ENCODE assay signal across 17 cellular contexts in genomic region chrX:129875669-129876068, GRCh38. TPM values are rescaled to one million over a fixed set of nuclear protein-coding genes. Genes with fewer than 3 reads are reported as not detected.
A peak's percentile ranks its signal among the peaks of the same experiment; 100 is the strongest.
DNase-seq lines count a peak whose midpoint lies in the region; ATAC-seq and TF ChIP-seq lines count a peak whose summit lies in the region.
"Had no signal": no experiment of that assay in that cellular context is flagged by ENCODE, and none has a peak within 500 bp of the region (broad histone marks: within the 10 kb centered on the region; RNA-seq: fewer than 3 reads in every experiment).

No MANE protein-coding gene starts in this region.

- BruUV-seq in MCF 10A (replicated peaks; lab: Mats Ljungman, UMichigan) = no TSS peak
- no TSS peak for BruUV-seq in PC-3 (replicated peaks; lab: Mats Ljungman, UMichigan)

- H3K27me3 ChIP-seq in breast epithelium = peaks cover 0 to 27% of the 10 kb centered on the region in 2 donors
- no peaks in the 10 kb centered on the region for H3K27me3 ChIP-seq in PC-3 (ENCODE audit: low read length)

- CTCF ChIA-PET in MCF 10A (lab: Yijun Ruan, JAX) (no interaction called here), PC-3 (lab: Charles Lee) (no interaction called here)

- POLR2A ChIA-PET in MCF 10A (lab: Yijun Ruan, JAX) (no interaction called here), PC-3 (lab: Charles Lee; ENCODE audit: unreplicated experiment) (no interaction called here)

- DNase-seq in MCF 10A (ENCODE audit: unreplicated experiment) (peak; percentile 11), breast epithelium (ENCODE audit: low spot score in 2 of 2) (no peak), PC-3 (peak; percentile 60), epithelial cell of proximal tubule (ENCODE audit: low read depth) (peak; percentile 13), DMS114 treated with DMSO at 0.1 percent for 48 hours (lab: John Stamatoyannopoulos, UW; ENCODE audit: unreplicated experiment) (no peak), AML-193 (lab: John Stamatoyannopoulos, UW) (no peak)
- no peak for DNase-seq in stimulated activated CD8-positive, alpha-beta memory T cell treated with anti-CD3 and anti-CD28 coated beads, Interleukin-4, amount 100 ng/mL, for 48 hours
- DNase-seq: activated CD8-positive, alpha-beta memory T cell treated with anti-CD3 and anti-CD28 coated beads for 24 hours; effector memory CD8-positive, alpha-beta T cell; H9; naive thymus-derived CD4-positive, alpha-beta T cell; NCI-H748 treated with DMSO at 0.1 percent for 48 hours; small intestine; T-cell had no signal

- no peak overlapping the region for H3K4me3 ChIP-seq in breast epithelium
- no peak overlapping the region for H3K4me3 ChIP-seq in PC-3 (ENCODE audit: low read length)
- no peak overlapping the region for H3K4me3 ChIP-seq in epithelial cell of proximal tubule (ENCODE audit: low read depth, low read length)

- no peaks in the 10 kb centered on the region for H3F3A ChIP-seq in PC-3 (ENCODE audit: low read length, unreplicated experiment)

- H3K4me3 Mint-ChIP-seq in MCF 10A (ENCODE audit: unreplicated experiment) = no peak overlapping the region
- H3K4me3 Mint-ChIP-seq: activated naive CD8-positive, alpha-beta T cell; B cell; effector memory CD8-positive, alpha-beta T cell; H9; naive thymus-derived CD4-positive, alpha-beta T cell; T-cell had no signal

- H3K9ac ChIP-seq in PC-3 (ENCODE audit: low read length) = no peak overlapping the region

- H3K27ac ChIP-seq in breast epithelium (no peak overlapping the region), PC-3 (ENCODE audit: low read length) (no peak overlapping the region)

- H3K4me2 ChIP-seq in PC-3 (ENCODE audit: low read length) = no peak overlapping the region

- TF ChIP-seq CTCF in MCF 10A (IDR thresholded peaks at IDR 0.05; ENCODE audit: unreplicated experiment) (no peak), breast epithelium (IDR thresholded peaks at IDR 0.05) (no peak), PC-3 (conservative IDR thresholded peaks at IDR 0.05; ENCODE audit: low read depth, low read length) (no peak), epithelial cell of proximal tubule (conservative IDR thresholded peaks at IDR 0.05; ENCODE audit: low read depth, low read length) (no peak)

- no peaks in the 10 kb centered on the region for H4K20me1 ChIP-seq in PC-3 (ENCODE audit: low read length)

- peak; percentile 55; the same call in 1 of the 2 replicates for ATAC-seq in PC-3
- no peak for ATAC-seq in GM18873 (IDR thresholded peaks at IDR 0.05; ENCODE audit: low FRiP score, unreplicated experiment)
- ATAC-seq: effector memory CD8-positive, alpha-beta T cell; naive thymus-derived CD4-positive, alpha-beta T cell; T-cell had no signal

- no peaks in the 10 kb centered on the region for H3K4me1 Mint-ChIP-seq in MCF 10A (ENCODE audit: insufficient read depth, unreplicated experiment)
- H3K4me1 Mint-ChIP-seq: B cell; naive thymus-derived CD4-positive, alpha-beta T cell; T-cell had no signal

- H3K4me1 ChIP-seq in breast epithelium (no peaks in the 10 kb centered on the region), PC-3 (ENCODE audit: insufficient read depth, low read length) (peaks cover 17% of the 10 kb centered on the region)

- H3K9me3 Mint-ChIP-seq in MCF 10A (ENCODE audit: unreplicated experiment) = no peaks in the 10 kb centered on the region
- H3K9me3 Mint-ChIP-seq: effector memory CD8-positive, alpha-beta T cell; naive thymus-derived CD4-positive, alpha-beta T cell; T-cell had no signal

- H3K36me3 ChIP-seq in breast epithelium = no peaks in the 10 kb centered on the region
- no peaks in the 10 kb centered on the region for H3K36me3 ChIP-seq in PC-3 (ENCODE audit: low read depth, low read length)

- no peak overlapping the region for H3K27ac Mint-ChIP-seq in MCF 10A (ENCODE audit: low read depth, unreplicated experiment)
- H3K27ac Mint-ChIP-seq: activated naive CD8-positive, alpha-beta T cell; B cell; effector memory CD8-positive, alpha-beta T cell; H9; naive thymus-derived CD4-positive, alpha-beta T cell; T-cell had no signal

- H3K79me2 ChIP-seq in PC-3 (ENCODE audit: low read length) = no peaks in the 10 kb centered on the region

- H3K9me3 ChIP-seq in breast epithelium (peaks cover 0 to 13% of the 10 kb centered on the region in 2 donors), PC-3 (ENCODE audit: low read length) (no peaks in the 10 kb centered on the region)

- H2AFZ ChIP-seq in PC-3 (ENCODE audit: low read length) = no peak overlapping the region

- no peak for TF ChIP-seq POLR2A in breast epithelium (IDR thresholded peaks at IDR 0.05)

- H3K36me3 Mint-ChIP-seq in MCF 10A (ENCODE audit: insufficient read depth, unreplicated experiment) = no peaks in the 10 kb centered on the region
- H3K36me3 Mint-ChIP-seq: activated naive CD8-positive, alpha-beta T cell; naive thymus-derived CD4-positive, alpha-beta T cell; T-cell had no signal

- intact Hi-C loops in MCF 10A (cut with micrococcal nuclease) = no loop called here
- intact Hi-C loops in breast epithelium (cut with DNase I; ENCODE audit: low total_unique reads) = loop anchor here (5.0 kb wide), 1 partner anchor 348 kb away; no protein-coding TSS in a partner anchor
- intact Hi-C loops in PC-3 (cut with micrococcal nuclease) = no loop called here

- peaks cover 58% of the 10 kb centered on the region for H3K27me3 Mint-ChIP-seq in MCF 10A (ENCODE audit: insufficient read depth, unreplicated experiment)
- H3K27me3 Mint-ChIP-seq: activated naive CD8-positive, alpha-beta T cell; B cell; effector memory CD8-positive, alpha-beta T cell; naive thymus-derived CD4-positive, alpha-beta T cell had no signal

- no peaks in the 10 kb centered on the region for H3K9me2 ChIP-seq in PC-3 (replicated peaks; ENCODE audit: low read length)

RNA-seq across cellular contexts. Expression of gene UTP14A, which starts 30.3 kb away (rescaled TPM):
- total RNA-seq in MCF 10A (2022) (30.3 and 48.3 TPM in 2 replicates), breast epithelium (10 to 100 TPM; 17.3 to 22.6 (median 20.8) TPM), PC-3 (2014; rRNA removed) (20.2 and 40.5 TPM in 2 replicates), epithelial cell of proximal tubule (9.7 and 23.1 TPM in 2 replicates)

RNA-seq across cellular contexts. Expression of gene ZDHHC9, which starts 32.0 kb away (rescaled TPM):
- total RNA-seq in MCF 10A (2022) (30.6 and 34.5 TPM in 2 replicates), breast epithelium (10 to 100 TPM; 21.8 to 36.2 (median 34.4) TPM), PC-3 (2014; rRNA removed) (29.0 and 30.5 TPM in 2 replicates), epithelial cell of proximal tubule (14.8 and 17.8 TPM in 2 replicates)

Comparison
In these comparisons a context has a peak if more than half of its experiments do, and no peak if none do; other contexts are left out.
1. DNase-seq: peak in MCF 10A (single experiment), PC-3 (single experiment) and epithelial cell of proximal tubule (single experiment); none in breast epithelium (0 of 2), stimulated activated CD8-positive, alpha-beta memory T cell treated with anti-CD3 and anti-CD28 coated beads, Interleukin-4, amount 100 ng/mL, for 48 hours (single experiment), DMS114 treated with DMSO at 0.1 percent for 48 hours (single experiment) and AML-193 (0 of 2).